In the genomic region with DNA sequence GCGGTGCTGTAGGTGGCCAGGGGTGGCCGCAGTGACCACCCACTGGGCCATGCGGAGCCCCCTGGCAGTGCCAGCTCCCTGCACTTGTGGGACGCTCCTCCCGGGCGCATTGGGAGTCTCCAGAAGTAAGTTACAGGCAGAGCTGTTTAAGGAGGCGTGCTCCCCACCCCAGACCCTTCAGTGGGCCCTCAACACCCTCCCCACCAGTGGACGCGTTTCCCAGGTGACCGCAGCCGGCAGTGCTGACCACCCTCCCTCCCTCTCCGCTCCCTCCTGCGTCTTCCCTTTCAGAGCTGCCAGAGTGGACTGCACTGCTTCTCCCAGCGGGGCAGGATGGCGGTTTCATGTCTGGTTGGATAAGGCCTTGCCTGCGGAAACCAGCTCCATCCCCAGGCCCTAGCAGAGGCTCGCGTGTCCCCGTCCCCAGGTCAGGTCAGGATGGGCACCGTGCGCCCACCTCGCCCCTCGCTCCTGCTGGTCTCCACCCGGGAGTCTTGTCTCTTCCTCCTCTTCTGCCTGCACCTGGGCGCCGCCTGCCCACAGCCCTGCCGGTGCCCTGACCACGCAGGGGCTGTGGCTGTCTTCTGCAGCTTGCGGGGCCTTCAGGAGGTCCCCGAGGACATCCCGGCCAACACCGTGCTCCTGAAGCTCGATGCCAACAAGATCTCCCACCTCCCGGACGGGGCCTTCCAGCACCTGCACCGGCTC, we compare ENCODE assay signal across 9 cellular contexts. TPM values are rescaled to one million over a fixed set of nuclear protein-coding genes. Genes with fewer than 3 reads are reported as not detected.
DNase-seq lines count a peak whose midpoint lies in the region; ATAC-seq, FAIRE-seq and TF ChIP-seq lines count a peak whose summit lies in the region.
"Had no signal": no experiment of that assay in that cellular context is flagged by ENCODE, and none has a peak within 500 bp of the region (broad histone marks: within the 10 kb centered on the region; RNA-seq: fewer than 3 reads in every experiment).

No MANE protein-coding gene starts in this region.

- H3K4me1 Mint-ChIP-seq in activated T-cell treated with anti-CD3 and anti-CD28 coated beads, Interleukin-2, amount 50 U/mL, for 4 hours (ENCODE audit: low read depth) = peaks cover 3% of the 10 kb centered on the region

- no peak for FAIRE-seq in urothelium cell line (lab: Jason Lieb, UNC)
- FAIRE-seq: HTR-8/SVneo had no signal

- H3K4me3 ChIP-seq in iPS DF 6.9 (ENCODE audit: low read length) = peak overlapping the region; percentile 71; the same call in 1 of the 2 replicates
- H3K4me3 ChIP-seq in sigmoid colon = peak overlapping the region; percentile 63 to 94 (median 86)

- H3K9me3 ChIP-seq in iPS DF 6.9 (ENCODE audit: control insufficient read depth, insufficient read depth, low read length) (no peaks in the 10 kb centered on the region), sigmoid colon (peaks cover 0 to 2% (median 0%) of the 10 kb centered on the region in 4 donors)

- peak overlapping the region; percentile 60 for H3K4me3 Mint-ChIP-seq in activated T-cell treated with anti-CD3 and anti-CD28 coated beads, Interleukin-2, amount 50 U/mL, for 4 hours

- H3K36me3 ChIP-seq in iPS DF 6.9 (ENCODE audit: control insufficient read depth, insufficient read depth, low read length) (no peaks in the 10 kb centered on the region), sigmoid colon (peaks cover 0 to 11% (median 0%) of the 10 kb centered on the region in 4 donors)

- WGBS in iPS DF 6.9 (ENCODE audit: insufficient coverage, insufficient read length) = no CpG with 5 or more reads among the region's 36 CpGs
- WGBS in sigmoid colon, 2 donors = 77 to 79% methylated on average over 36 of the region's 36 CpGs

- intact Hi-C loops in sigmoid colon (cut with DNase I) = loop anchor here (10.0 kb wide), 1 partner anchor 442 kb away; the partner anchor contains the start of gene TRAPPC10

- no peak for DNase-seq in activated T-cell treated with anti-CD3 and anti-CD28 coated beads, Interleukin-2, amount 50 U/mL, for 4 hours
- DNase-seq in iPS DF 6.9 (ENCODE audit: low read depth, low spot score) (no peak), sigmoid colon (peak; percentile 63), urothelium cell line (ENCODE audit: low spot score) (no peak)
- DNase-seq in effector CD8-positive, alpha-beta T cell (lab: John Stamatoyannopoulos, UW) = no peak

- H3K4me1 ChIP-seq in iPS DF 6.9 (ENCODE audit: control insufficient read depth, insufficient read depth, low read length) = 0 out of 2 replicates have a peak, but pooled peaks cover 2% of the 10 kb centered on the region
- H3K4me1 ChIP-seq in sigmoid colon = peaks cover 0 to 30% (median 16%) of the 10 kb centered on the region in 4 donors

- H3K27me3 Mint-ChIP-seq in activated T-cell treated with anti-CD3 and anti-CD28 coated beads, Interleukin-2, amount 50 U/mL, for 4 hours (ENCODE audit: low read depth) = no peaks in the 10 kb centered on the region

- no peak overlapping the region for H3K27ac ChIP-seq in iPS DF 6.9 (ENCODE audit: low read length)
- H3K27ac ChIP-seq in sigmoid colon = peak overlapping the region; percentile 69 to 86 (median 74)

- no peaks in the 10 kb centered on the region for H3K36me3 Mint-ChIP-seq in activated T-cell treated with anti-CD3 and anti-CD28 coated beads, Interleukin-2, amount 50 U/mL, for 4 hours (ENCODE audit: insufficient read depth)

- TF ChIP-seq EP300 in sigmoid colon (IDR thresholded peaks at IDR 0.05) = no peak

- ATAC-seq in GM19452 (IDR thresholded peaks at IDR 0.05; ENCODE audit: unreplicated experiment) = peak; percentile 10
- no peak for ATAC-seq in activated T-cell treated with anti-CD3 and anti-CD28 coated beads, Interleukin-2, amount 50 U/mL, for 4 hours
- ATAC-seq in GM21367 (IDR thresholded peaks at IDR 0.05; ENCODE audit: unreplicated experiment) = no peak
- no peak for ATAC-seq in GM21360 (IDR thresholded peaks at IDR 0.05; ENCODE audit: unreplicated experiment)

- no peak for TF ChIP-seq POLR2A in sigmoid colon (IDR thresholded peaks at IDR 0.05)

- H3K9me3 Mint-ChIP-seq in activated T-cell treated with anti-CD3 and anti-CD28 coated beads, Interleukin-2, amount 50 U/mL, for 4 hours = no peaks in the 10 kb centered on the region

- no peak for TF ChIP-seq CTCF in sigmoid colon (IDR thresholded peaks at IDR 0.05)

- H3K27me3 ChIP-seq in iPS DF 6.9 (ENCODE audit: control insufficient read depth, insufficient read depth, low read length) (no peaks in the 10 kb centered on the region), sigmoid colon (no peaks in the 10 kb centered on the region)

RNA-seq across cellular contexts. Expression of gene LRRC3, which starts 1.1 kb away (rescaled TPM):
- total RNA-seq in activated T-cell treated with anti-CD3 and anti-CD28 coated beads, Interleukin-2, amount 50 U/mL, for 4 hours = under 1 TPM; 0.24 to 0.57 (median 0.35) TPM
- 1 to 10 TPM; 3.9 to 7.1 (median 5.4) TPM for total RNA-seq in sigmoid colon
- polyA plus RNA-seq in sigmoid colon = 1 to 10 TPM in 1 of 3 donors, under 1 TPM in 2; under 0.01 to 2.9 (median 0.46) TPM
